19 cellular contexts compared by ENCODE assay signal in the genomic region with DNA sequence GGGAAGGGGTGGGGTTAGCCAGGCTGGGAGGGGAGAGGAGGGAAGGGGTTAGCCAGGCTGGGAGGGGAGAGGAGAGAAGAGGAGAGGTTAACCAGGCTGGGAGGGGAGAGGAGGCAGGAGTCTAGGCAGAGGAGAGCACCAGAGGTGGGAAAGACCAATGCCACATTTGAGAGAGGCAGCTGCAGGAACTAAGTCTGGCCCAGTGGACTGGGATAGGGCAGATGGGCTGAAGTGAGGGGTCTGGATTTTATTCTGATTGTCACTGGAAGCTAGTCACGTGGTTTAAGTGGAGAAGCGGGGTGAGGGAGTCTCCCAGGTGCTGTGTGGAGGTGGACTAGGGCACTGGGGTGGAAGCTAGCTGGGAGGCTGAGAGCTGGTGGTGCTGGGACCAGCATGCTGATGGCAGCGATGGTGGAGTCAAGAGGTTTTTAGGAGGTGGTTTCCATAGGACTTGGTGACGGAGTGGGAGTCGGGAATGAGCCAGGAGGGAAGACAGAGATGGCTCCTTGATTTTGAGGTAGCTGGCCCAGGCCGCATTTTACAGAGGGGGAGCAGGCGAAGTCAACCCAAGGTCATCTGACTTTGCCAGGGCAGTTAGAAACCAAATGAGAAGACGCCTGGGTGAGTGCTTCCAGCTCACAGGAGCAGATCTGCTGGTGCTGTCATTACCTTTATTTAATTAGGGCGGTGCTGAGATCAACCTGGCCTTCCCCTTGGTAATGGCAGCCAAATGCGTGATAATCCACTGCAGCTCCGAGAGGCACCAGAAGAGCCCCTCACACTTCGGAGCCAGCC. TPM values are rescaled to one million over a fixed set of nuclear protein-coding genes. Genes with fewer than 3 reads are reported as not detected.
DNase-seq lines count a peak whose midpoint lies in the region; ATAC-seq, FAIRE-seq and TF ChIP-seq lines count a peak whose summit lies in the region.
"Had no signal": no experiment of that assay in that cellular context is flagged by ENCODE, and none has a peak within 500 bp of the region (broad histone marks: within the 10 kb centered on the region; RNA-seq: fewer than 3 reads in every experiment).

No MANE protein-coding gene starts in this region.

- H3K27ac ChIP-seq in HepG2 (ENCODE audit: extremely low read length, insufficient read depth, low read length) (no peak overlapping the region), right lobe of liver (no peak overlapping the region)
- H3K27ac ChIP-seq: Peyer's patch had no signal

- POLR2A ChIA-PET in HepG2 (lab: Yijun Ruan, JAX) = no interaction called here

- H3K9me3 ChIP-seq in HepG2 (ENCODE audit: low read length) (no peaks in the 10 kb centered on the region), right lobe of liver (no peaks in the 10 kb centered on the region)
- H3K9me3 ChIP-seq: Peyer's patch had no signal

- H3K27me3 ChIP-seq in HepG2 (ENCODE audit: control insufficient read depth in 1 of 2, insufficient read depth in 2 of 2, low read length in 2 of 2) (peaks cover 0 to 37% of the 10 kb centered on the region in 2 experiments; a peak in 3 of 5 replicates), right lobe of liver (no peaks in the 10 kb centered on the region)
- H3K27me3 ChIP-seq: Peyer's patch had no signal

- no peak overlapping the region for H2AFZ ChIP-seq in HepG2 (ENCODE audit: low read length)

- CTCF ChIA-PET in HepG2 (lab: Yijun Ruan, JAX; ENCODE audit: low intra/inter-chr PET ratio, low total read pairs) = no interaction called here

- TF ChIP-seq CTCF in HepG2 (CRISPR knock-in tag; IDR thresholded peaks at IDR 0.05) (no peak), right lobe of liver (IDR thresholded peaks at IDR 0.05) (no peak)

- no peak for FAIRE-seq in HepG2 (lab: Jason Lieb, UNC)
- FAIRE-seq: D721Med, H54 had no signal

- intact Hi-C loops in HepG2 (cut with micrococcal nuclease; ENCODE audit: unreplicated experiment) (no loop called here), right lobe of liver (cut with DNase I) (no loop called here)

- H3K4me3 Mint-ChIP-seq in stimulated activated effector memory CD8-positive, alpha-beta T cell treated with anti-CD3 and anti-CD28 coated beads, Interleukin-12 subunit alpha, Interleukin-12 subunit beta, amount 100 ng/mL, for 72 hours = no peak overlapping the region
- H3K4me3 Mint-ChIP-seq: CD8-positive, alpha-beta T cell had no signal

- 25% methylated on average over 7 of the region's 12 CpGs for WGBS in HepG2 (ENCODE audit: low lambda C conversion rate)
- WGBS in right lobe of liver (ENCODE audit: insufficient coverage, low coverage, low lambda C conversion rate, missing lambda C conversion rate) = 81% methylated on average over 7 of the region's 12 CpGs

- H3K9ac ChIP-seq in HepG2 (ENCODE audit: insufficient read depth, low read depth, low read length) = no peak overlapping the region

- TF ChIP-seq POLR2A in HepG2 (IDR thresholded peaks at IDR 0.05; ENCODE audit: insufficient read depth in 1 of 2, low read depth in 2 of 2, low read length in 2 of 2) (no peak), right lobe of liver (IDR thresholded peaks at IDR 0.05) (no peak)

- no peak for ATAC-seq in HepG2
- no peak for ATAC-seq in right lobe of liver
- ATAC-seq in stimulated activated effector memory CD8-positive, alpha-beta T cell treated with anti-CD3 and anti-CD28 coated beads, Interleukin-12 subunit alpha, Interleukin-12 subunit beta, amount 100 ng/mL, for 72 hours = no peak
- ATAC-seq: CD8-positive, alpha-beta T cell had no signal

- H3K4me1 Mint-ChIP-seq in stimulated activated effector memory CD8-positive, alpha-beta T cell treated with anti-CD3 and anti-CD28 coated beads, Interleukin-12 subunit alpha, Interleukin-12 subunit beta, amount 100 ng/mL, for 72 hours = no peaks in the 10 kb centered on the region

- no peak overlapping the region for H3K4me2 ChIP-seq in HepG2 (ENCODE audit: low read depth, low read length)

- no peak overlapping the region for H3K4me3 ChIP-seq in HepG2 (replicated peaks in 1 of 3; ENCODE audit: insufficient read depth in 1 of 3, low read depth in 2 of 3, low read length in 3 of 3)
- H3K4me3 ChIP-seq in right lobe of liver = no peak overlapping the region
- H3K4me3 ChIP-seq: Peyer's patch had no signal

- no peaks in the 10 kb centered on the region for H4K20me1 ChIP-seq in HepG2 (ENCODE audit: insufficient read depth, low read length)

- peak overlapping the region; percentile 61 for H3K27ac Mint-ChIP-seq in stimulated activated effector memory CD8-positive, alpha-beta T cell treated with anti-CD3 and anti-CD28 coated beads, Interleukin-12 subunit alpha, Interleukin-12 subunit beta, amount 100 ng/mL, for 72 hours
- H3K27ac Mint-ChIP-seq: CD8-positive, alpha-beta T cell had no signal

- H3K36me3 ChIP-seq in HepG2 (replicated peaks in 1 of 2; ENCODE audit: control insufficient read depth in 1 of 2, insufficient read depth in 2 of 2, low read length in 2 of 2) = no peaks in the 10 kb centered on the region
- no peaks in the 10 kb centered on the region for H3K36me3 ChIP-seq in right lobe of liver
- H3K36me3 ChIP-seq: Peyer's patch had no signal

- TF ChIP-seq RAD21 in HepG2 (CRISPR knock-in tag; IDR thresholded peaks at IDR 0.05) = no peak

- no peaks in the 10 kb centered on the region for H3K9me3 Mint-ChIP-seq in stimulated activated effector memory CD8-positive, alpha-beta T cell treated with anti-CD3 and anti-CD28 coated beads, Interleukin-12 subunit alpha, Interleukin-12 subunit beta, amount 100 ng/mL, for 72 hours
- H3K9me3 Mint-ChIP-seq: CD8-positive, alpha-beta T cell had no signal

- no peaks in the 10 kb centered on the region for H3K79me2 ChIP-seq in HepG2 (ENCODE audit: insufficient read depth, low read length)

- in situ Hi-C loops in HepG2 (cut with HindIII; ENCODE audit: extremely low pct_ligation_motif_present, low pct_unique_long_range_greater_than_20kb) = no loop called here

- no peak for DNase-seq in HepG2 (ENCODE audit: low spot score)
- no peak for DNase-seq in right lobe of liver
- DNase-seq in SK-N-DZ (ENCODE audit: low spot score) = peak; percentile 82
- peak; percentile 6 for DNase-seq in iPS-NIHi11 (ENCODE audit: low spot score)
- no peak for DNase-seq in stimulated activated effector memory CD8-positive, alpha-beta T cell treated with anti-CD3 and anti-CD28 coated beads, Interleukin-12 subunit alpha, Interleukin-12 subunit beta, amount 100 ng/mL, for 72 hours (ENCODE audit: low spot score in 2 of 2)
- no peak for DNase-seq in T-helper 2 cell
- DNase-seq in NCI-H1436 treated with DMSO at 0.1 percent for 48 hours (lab: John Stamatoyannopoulos, UW) = no peak
- no peak for DNase-seq in NCI-H187 treated with DMSO at 0.1 percent for 48 hours (lab: John Stamatoyannopoulos, UW)
- DNase-seq: AML-193; CD8-positive, alpha-beta T cell; GF-D8; Kasumi-1; NCI-H2029; NCI-H2171 treated with DMSO at 0.1 percent for 48 hours; NCI-H510A; SHP77 had no signal

- H3K36me3 Mint-ChIP-seq in stimulated activated effector memory CD8-positive, alpha-beta T cell treated with anti-CD3 and anti-CD28 coated beads, Interleukin-12 subunit alpha, Interleukin-12 subunit beta, amount 100 ng/mL, for 72 hours = no peaks in the 10 kb centered on the region
- H3K36me3 Mint-ChIP-seq: CD8-positive, alpha-beta T cell had no signal

- BruUV-seq in HepG2 (replicated peaks; lab: Mats Ljungman, UMichigan) = no TSS peak

- TF ChIP-seq EP300 in HepG2 (IDR thresholded peaks at IDR 0.05; ENCODE audit: low read depth in 2 of 2, low read length in 2 of 2) = no peak
- no peak for TF ChIP-seq EP300 in HepG2 (CRISPR knock-in tag; IDR thresholded peaks at IDR 0.05; ENCODE audit: borderline replicate concordance)

- H3K4me1 ChIP-seq in HepG2 (ENCODE audit: insufficient read depth, low read length) (no peaks in the 10 kb centered on the region), right lobe of liver (no peaks in the 10 kb centered on the region)
- H3K4me1 ChIP-seq: Peyer's patch had no signal

TF ChIP-seq in HepG2, 621 proteins besides CTCF, POLR2A, EP300 and RAD21 (continues in another document):
- TF ChIP-seq NR2C2 (CRISPR knock-in tag; IDR thresholded peaks at IDR 0.05; ENCODE audit: borderline replicate concordance) (no peak), JUN (CRISPR knock-in tag; IDR thresholded peaks at IDR 0.05) (no peak), ZNF543 (CRISPR knock-in tag; IDR thresholded peaks at IDR 0.05) (no peak), TEAD2 (CRISPR knock-in tag; IDR thresholded peaks at IDR 0.05) (no peak)

RNA-seq across cellular contexts. Expression of a gene that starts 42.8 kb away (rescaled TPM):
- 0.13 and 0.17 TPM in 2 replicates for total RNA-seq in HepG2 (2016; rRNA removed; fragmentation: Illumina TruSeq; extraction: Trizol)
- not detected in 2 replicates for total RNA-seq in HepG2 (2016; cell fraction: cytosol; rRNA removed; fragmentation: Illumina TruSeq; extraction: Trizol; ENCODE audit: low read depth)
- 0.13 TPM in 1 of 2 replicates, not detected in the other for total RNA-seq in HepG2 (2016; cell fraction: insoluble cytoplasmic fraction; rRNA removed; fragmentation: Illumina TruSeq; extraction: Trizol)
- total RNA-seq in HepG2 (2016; cell fraction: membrane; rRNA removed; fragmentation: Illumina TruSeq; extraction: Trizol) = not detected in 2 replicates
- total RNA-seq in HepG2 (2016; cell fraction: nucleus; rRNA removed; fragmentation: Illumina TruSeq; extraction: Trizol) = 0.22 TPM in 1 of 2 replicates, not detected in the other
- polyA plus RNA-seq in HepG2 (2011; rRNA removed) = 0.08 and 0.09 TPM in 2 replicates
- 0.03 TPM in 1 of 2 replicates, not detected in the other for polyA plus RNA-seq in HepG2 (2011; cell fraction: cytosol; rRNA removed)
- polyA plus RNA-seq in HepG2 (2011; cell fraction: nucleus; rRNA removed) = 0.12 and 0.29 TPM in 2 replicates
- polyA plus RNA-seq in HepG2 (2012) = 0.07 TPM in 1 of 2 replicates, not detected in the other
- not detected in 2 replicates for polyA plus RNA-seq in HepG2 (2016; cell fraction: cytosol; fragmentation: Illumina TruSeq; extraction: Trizol; ENCODE audit: low read depth)
- polyA plus RNA-seq in HepG2 (2016; cell fraction: insoluble cytoplasmic fraction; fragmentation: Illumina TruSeq; extraction: Trizol; ENCODE audit: low read depth) = not detected in 2 replicates
- not detected in 2 replicates for polyA plus RNA-seq in HepG2 (2016; cell fraction: membrane; fragmentation: Illumina TruSeq; extraction: Trizol; ENCODE audit: low read depth)
- 0.31 TPM in 1 of 2 replicates, not detected in the other for polyA plus RNA-seq in HepG2 (2016; cell fraction: nucleus; fragmentation: Illumina TruSeq; extraction: Trizol; ENCODE audit: insufficient read depth, low read depth)
- not detected in 2 replicates for polyA minus RNA-seq in HepG2 (2011; rRNA and poly(A)+ RNA removed; ENCODE audit: low replicate concordance)
- polyA minus RNA-seq in HepG2 (2011; cell fraction: cytosol; rRNA and poly(A)+ RNA removed) = not detected in 2 replicates
- polyA minus RNA-seq in HepG2 (2011; cell fraction: nucleus; rRNA and poly(A)+ RNA removed) = 0.12 and 0.13 TPM in 2 replicates
- under 1 TPM in 1 of 6 experiments, not detected in 5; 0.06 TPM for total RNA-seq in right lobe of liver
- 3.8 and 4.5 TPM in 2 replicates for polyA plus RNA-seq in SK-N-DZ (2014; cell fraction: cytosol; rRNA removed)
- 17.6 and 18.9 TPM in 2 replicates for polyA plus RNA-seq in SK-N-DZ (2014; cell fraction: nucleus; rRNA removed)

Comparison
In these comparisons a context has a peak if more than half of its experiments do, and no peak if none do; other contexts are left out.
1. DNase-seq: peak in SK-N-DZ (single experiment) and iPS-NIHi11 (single experiment); none in HepG2 (single experiment), right lobe of liver (0 of 3), stimulated activated effector memory CD8-positive, alpha-beta T cell treated with anti-CD3 and anti-CD28 coated beads, Interleukin-12 subunit alpha, Interleukin-12 subunit beta, amount 100 ng/mL, for 72 hours (0 of 2), T-helper 2 cell (0 of 5), NCI-H1436 treated with DMSO at 0.1 percent for 48 hours (single experiment) and NCI-H187 treated with DMSO at 0.1 percent for 48 hours (single experiment).